Comparison of ENCODE assay signal across 1 cellular context in genomic region chr20:44787299-44787698, GRCh38.
TF ChIP-seq lines count a peak whose summit lies in the region.

No MANE protein-coding gene starts in this region.

TF ChIP-seq in HepG2, 621 proteins besides CTCF, POLR2A, EP300 and RAD21:
- TF ChIP-seq HCFC1 (IDR thresholded peaks at IDR 0.05; ENCODE audit: low read depth, low read length) (no peak), SP5 (CRISPR knock-in tag; IDR thresholded peaks at IDR 0.05; ENCODE audit: borderline replicate concordance, low read depth) (no peak), CREB1 (IDR thresholded peaks at IDR 0.05) (peak; percentile 30; the same call in 1 of the 2 replicates), CREB1 (CRISPR knock-in tag; IDR thresholded peaks at IDR 0.05) (no peak), ZBTB42 (CRISPR knock-in tag; IDR thresholded peaks at IDR 0.05) (no peak), ZNF629 (CRISPR knock-in tag; conservative IDR thresholded peaks at IDR 0.05) (peak; percentile 89), ADNP (CRISPR knock-in tag; IDR thresholded peaks at IDR 0.05) (0 out of 2 replicates have a peak, but pooled peaks have one; percentile 37)
